Comparison of ENCODE assay signal across 18 cellular contexts in genomic region chr5:158084292-158084691, GRCh38.
DNase-seq lines count a peak whose midpoint lies in the region; ATAC-seq and TF ChIP-seq lines count a peak whose summit lies in the region.
"Had no signal": no experiment of that assay in that cellular context is flagged by ENCODE, and none has a peak within 500 bp of the region (broad histone marks: within the 10 kb centered on the region; RNA-seq: fewer than 3 reads in every experiment).

No MANE protein-coding gene starts in this region.

- H3K27ac ChIP-seq in H9 (ENCODE audit: insufficient read length, low read depth, low read length) (no peak overlapping the region), sigmoid colon (no peak overlapping the region)
- H3K27ac ChIP-seq: C4-2B had no signal

- no peak for TF ChIP-seq EP300 in sigmoid colon (IDR thresholded peaks at IDR 0.05)

- H3T11ph ChIP-seq in H9 (ENCODE audit: low read length) = no peak overlapping the region

- H3K23me2 ChIP-seq in H9 (ENCODE audit: insufficient read length, low read depth, low read length, poor library complexity, severe bottlenecking) = no peaks in the 10 kb centered on the region

- H3K4ac ChIP-seq in H9 (ENCODE audit: low read depth, low read length) = no peak overlapping the region

- no peak overlapping the region for H3K4me3 Mint-ChIP-seq in H9
- no peak overlapping the region for H3K4me3 Mint-ChIP-seq in chondrocyte (ENCODE audit: unreplicated experiment)
- H3K4me3 Mint-ChIP-seq: T-helper 1 cell treated with Interleukin-12 subunit alpha and Interleukin-12 subunit beta and Interleukin-4 antibody, amounts not matched to agents 30 μg/mL and 1 μg/mL, for 36 hours had no signal

- no peak overlapping the region for H2BK120ac ChIP-seq in H9 (ENCODE audit: low read depth, low read length, poor library complexity, severe bottlenecking)

- H2AK5ac ChIP-seq in H9 (ENCODE audit: insufficient read length, low read length) = no peak overlapping the region

- no peak for TF ChIP-seq POLR2A in sigmoid colon (IDR thresholded peaks at IDR 0.05)

- H2BK12ac ChIP-seq in H9 (ENCODE audit: insufficient read length, low read depth, low read length) = no peak overlapping the region

- no peak overlapping the region for H2BK20ac ChIP-seq in H9 (ENCODE audit: low read depth, low read length, poor library complexity, severe bottlenecking)

- H3K79me1 ChIP-seq in H9 (ENCODE audit: insufficient read depth, low read depth, low read length, poor library complexity, severe bottlenecking) = no peaks in the 10 kb centered on the region

- no peak overlapping the region for H2AFZ ChIP-seq in H9 (ENCODE audit: low read length)

- ATAC-seq in SK-N-SH treated with all-trans-retinoic acid at 6 μM for 48 hours (0 out of 3 replicates have a peak, but pooled peaks have one; percentile 20), GM21390 (IDR thresholded peaks at IDR 0.05; ENCODE audit: unreplicated experiment) (no peak)
- ATAC-seq: PC-3, Right ventricle myocardium inferior had no signal

- no peaks in the 10 kb centered on the region for H3K36me3 Mint-ChIP-seq in H9 (ENCODE audit: insufficient read depth in 1 of 3, low read depth in 3 of 3)
- H3K36me3 Mint-ChIP-seq in chondrocyte (ENCODE audit: low read depth) = no peaks in the 10 kb centered on the region

- H3K56ac ChIP-seq in H9 (ENCODE audit: insufficient read length, low read depth, low read length) = no peak overlapping the region

- H3K23ac ChIP-seq in H9 (ENCODE audit: insufficient read length, low read depth, low read length) = no peak overlapping the region

- H3K9ac ChIP-seq in H9 (ENCODE audit: extremely low read depth, insufficient read length, low read length) = no peak overlapping the region

- H3K27me3 ChIP-seq in H9 (ENCODE audit: insufficient read depth, low read length) (no peaks in the 10 kb centered on the region), sigmoid colon (no peaks in the 10 kb centered on the region)

- H4K5ac ChIP-seq in H9 (ENCODE audit: insufficient read length, low read depth, low read length) = no peak overlapping the region

- H3K9me3 Mint-ChIP-seq in H9 (no peaks in the 10 kb centered on the region; a peak in 1 of 5 replicates), chondrocyte (ENCODE audit: low read depth) (no peaks in the 10 kb centered on the region)
- H3K9me3 Mint-ChIP-seq: T-helper 1 cell treated with Interleukin-12 subunit alpha and Interleukin-12 subunit beta and Interleukin-4 antibody, amounts not matched to agents 30 μg/mL and 1 μg/mL, for 36 hours had no signal

- no peak overlapping the region for H4K91ac ChIP-seq in H9 (ENCODE audit: insufficient read length, low read depth, low read length)

- WGBS in H9 (ENCODE audit: extremely low coverage, insufficient read length, low lambda C conversion rate) = no CpG with 5 or more reads among the region's 4 CpGs
- 72 to 80% methylated on average over 4 of the region's 4 CpGs for WGBS in sigmoid colon, 2 donors

- no peaks in the 10 kb centered on the region for H4K20me1 ChIP-seq in H9 (ENCODE audit: control insufficient read depth, insufficient read depth, insufficient read length)

- no peak for DNase-seq in H9
- DNase-seq in fibroblast of peridontal ligament (ENCODE audit: extremely low read depth) = peak; percentile 18
- peak; percentile 28 for DNase-seq in stromal cell of bone marrow (ENCODE audit: low read depth)
- no peak for DNase-seq in chondrocyte (ENCODE audit: low spot score)
- no peak for DNase-seq in sigmoid colon
- DNase-seq: COR-L47, DMS53, KBM-7, NCI-H1092 treated with DMSO at 0.1 percent for 48 hours, NCI-H1694 treated with DMSO at 0.1 percent for 48 hours, NCI-H446, NCI-H748 treated with DMSO at 0.1 percent for 48 hours, PC-3 had no signal

- H2BK15ac ChIP-seq in H9 (ENCODE audit: low read depth, low read length) = no peak overlapping the region

- TF ChIP-seq CTCF in H9 (conservative IDR thresholded peaks at IDR 0.05) (no peak), chondrocyte (IDR thresholded peaks at IDR 0.05) (no peak), sigmoid colon (IDR thresholded peaks at IDR 0.05) (no peak)

- H3K36me3 ChIP-seq in sigmoid colon = no peaks in the 10 kb centered on the region

- H3K4me2 ChIP-seq in H9 (ENCODE audit: insufficient read depth, insufficient read length, low read length) = no peak overlapping the region

- H3K4me1 Mint-ChIP-seq in H9 = peaks cover 9 to 13% of the 10 kb centered on the region in 2 experiments
- peaks cover 14% of the 10 kb centered on the region for H3K4me1 Mint-ChIP-seq in chondrocyte (ENCODE audit: low read depth)

- no peak overlapping the region for H3K27ac Mint-ChIP-seq in H9
- no peak overlapping the region for H3K27ac Mint-ChIP-seq in chondrocyte (ENCODE audit: unreplicated experiment)
- H3K27ac Mint-ChIP-seq: T-helper 1 cell treated with Interleukin-12 subunit alpha and Interleukin-12 subunit beta and Interleukin-4 antibody, amounts not matched to agents 30 μg/mL and 1 μg/mL, for 36 hours had no signal

- no peak overlapping the region for H3K18ac ChIP-seq in H9 (ENCODE audit: insufficient read length, low read depth, low read length)

- H3K79me2 ChIP-seq in H9 (ENCODE audit: insufficient read depth, low read length) = no peaks in the 10 kb centered on the region

- H4K8ac ChIP-seq in H9 (replicated peaks; ENCODE audit: insufficient read length, low read depth, low read length) = no peak overlapping the region

- H3K4me1 ChIP-seq in H9 (ENCODE audit: insufficient read depth, low read length) (peaks cover 2% of the 10 kb centered on the region; the same call in 1 of the 2 replicates), sigmoid colon (no peaks in the 10 kb centered on the region)

- H3K14ac ChIP-seq in H9 (ENCODE audit: insufficient read depth, low read length) = peak overlapping the region; percentile 71; the same call in 1 of the 2 replicates

- intact Hi-C loops in sigmoid colon (cut with DNase I) = no loop called here

- H3K4me3 ChIP-seq in sigmoid colon = no peak overlapping the region

- H3K9me3 ChIP-seq in H9 (ENCODE audit: control insufficient read depth, low read depth, low read length) (no peaks in the 10 kb centered on the region), sigmoid colon (no peaks in the 10 kb centered on the region)

- no peak overlapping the region for H2BK5ac ChIP-seq in H9 (ENCODE audit: insufficient read length, low read length)

- H3K27me3 Mint-ChIP-seq in H9 (ENCODE audit: low read depth) = peaks cover 6% of the 10 kb centered on the region; the same call in 1 of the 2 replicates
- no peaks in the 10 kb centered on the region for H3K27me3 Mint-ChIP-seq in chondrocyte (ENCODE audit: low read depth)

TF ChIP-seq in SK-N-SH treated with all-trans-retinoic acid at 6 μM for 48 hours, 23 proteins besides CTCF, POLR2A, EP300 and RAD21:
- no peak for TF ChIP-seq ZFP3 (CRISPR knock-in tag; IDR thresholded peaks at IDR 0.05)
- no peak for TF ChIP-seq PATZ1 (CRISPR knock-in tag; IDR thresholded peaks at IDR 0.05; ENCODE audit: borderline replicate concordance)
- no peak for TF ChIP-seq PPARA (CRISPR knock-in tag; IDR thresholded peaks at IDR 0.05; ENCODE audit: borderline replicate concordance)
- no peak for TF ChIP-seq SNAI2 (CRISPR knock-in tag; IDR thresholded peaks at IDR 0.05)
- no peak for TF ChIP-seq ZNF565 (CRISPR knock-in tag; conservative IDR thresholded peaks at IDR 0.05; ENCODE audit: low read depth)
- TF ChIP-seq GLIS3 (CRISPR knock-in tag; IDR thresholded peaks at IDR 0.05) = no peak
- no peak for TF ChIP-seq ZNF70 (CRISPR knock-in tag; IDR thresholded peaks at IDR 0.05)
- TF ChIP-seq ZNF8 (CRISPR knock-in tag; IDR thresholded peaks at IDR 0.05) = no peak

Comparison
In these comparisons a context has a peak if more than half of its experiments do, and no peak if none do; other contexts are left out.
1. DNase-seq: peak in fibroblast of peridontal ligament (single experiment) and stromal cell of bone marrow (single experiment); none in H9 (single experiment), chondrocyte (single experiment) and sigmoid colon (single experiment).